9 cellular contexts compared by ENCODE assay signal in genomic region chr20:8094415-8094818, GRCh38. TPM values are rescaled to one million over a fixed set of nuclear protein-coding genes. Genes with fewer than 3 reads are reported as not detected.
DNase-seq lines count a peak whose midpoint lies in the region; ATAC-seq and TF ChIP-seq lines count a peak whose summit lies in the region.
"Had no signal": no experiment of that assay in that cellular context is flagged by ENCODE, and none has a peak within 500 bp of the region (broad histone marks: within the 10 kb centered on the region; RNA-seq: fewer than 3 reads in every experiment).

No MANE protein-coding gene starts in this region.

- no peak overlapping the region for H3K4me2 ChIP-seq in mammary epithelial cell (ENCODE audit: insufficient read depth, low read depth, low read length)
- H3K4me2 ChIP-seq: BLaER1 had no signal

- CTCF ChIA-PET in MCF 10A (lab: Yijun Ruan, JAX) (interaction anchor here (0.7 to 0.9 kb wide), 2 partner anchors 626 to 628 kb away, joined by 3 to 5 read pairs; no protein-coding TSS in a partner anchor), mammary epithelial cell (lab: Charles Lee; ENCODE audit: low non-redundant PET) (no interaction called here)
- CTCF ChIA-PET in activated CD8-positive, alpha-beta memory T cell treated with anti-CD3 and anti-CD28 coated beads, Interleukin-2, amount 10 ng/mL, durations not matched to agents 7 days and 5 days (lab: Charles Lee), result no interaction called here

- no peaks in the 10 kb centered on the region for H3K79me2 ChIP-seq in mammary epithelial cell (ENCODE audit: insufficient read depth, low read length)

- in situ Hi-C loops in mammary epithelial cell (cut with MboI; ENCODE audit: low sequenced_read_pairs in 2 of 2), result no loop called here

- no peaks in the 10 kb centered on the region for H4K20me1 ChIP-seq in mammary epithelial cell (ENCODE audit: insufficient read depth, low read length)
- H4K20me1 ChIP-seq: BLaER1 had no signal

- no peak overlapping the region for H3K9ac ChIP-seq in mammary epithelial cell (ENCODE audit: insufficient read depth, low read length)
- H3K9ac ChIP-seq: BLaER1 had no signal

- no peaks in the 10 kb centered on the region for H3K27me3 Mint-ChIP-seq in MCF 10A (ENCODE audit: insufficient read depth, unreplicated experiment)
- peaks cover 12% of the 10 kb centered on the region for H3K27me3 Mint-ChIP-seq in activated CD8-positive, alpha-beta memory T cell treated with anti-CD3 and anti-CD28 coated beads, Interleukin-2, amount 10 ng/mL, durations not matched to agents 7 days and 5 days

- no peaks in the 10 kb centered on the region for H3K9me3 Mint-ChIP-seq in MCF 10A (ENCODE audit: unreplicated experiment)
- no peaks in the 10 kb centered on the region for H3K9me3 Mint-ChIP-seq in activated CD8-positive, alpha-beta memory T cell treated with anti-CD3 and anti-CD28 coated beads, Interleukin-2, amount 10 ng/mL, durations not matched to agents 7 days and 5 days (ENCODE audit: low read depth)

- intact Hi-C loops in MCF 10A (cut with micrococcal nuclease) (no loop called here), mammary epithelial cell (cut with micrococcal nuclease) (no loop called here), esophagus muscularis mucosa (cut with DNase I) (no loop called here), aorta (cut with DNase I) (no loop called here)

- 0% methylated on average over 1 of the region's 1 CpG for WGBS in mammary epithelial cell (ENCODE audit: low coverage, missing lambda C conversion rate)
- 0% methylated on average over 1 of the region's 1 CpG for WGBS in esophagus muscularis mucosa
- WGBS in aorta, 2 donors, result 0 to 1% methylated on average over 1 of the region's 1 CpG

- dilution Hi-C loops in mammary epithelial cell (cut with HindIII; ENCODE audit: low sequenced_read_pairs), result no loop called here

- no peak overlapping the region for H2AFZ ChIP-seq in mammary epithelial cell (ENCODE audit: low read depth, low read length)

- peak; percentile 79 for ATAC-seq in aorta (ENCODE audit: low FRiP score)
- no peak for ATAC-seq in activated CD8-positive, alpha-beta memory T cell treated with anti-CD3 and anti-CD28 coated beads, Interleukin-2, amount 10 ng/mL, durations not matched to agents 7 days and 5 days
- ATAC-seq in foreskin keratinocyte, result no peak

- no peak for TF ChIP-seq EP300 in esophagus muscularis mucosa (IDR thresholded peaks at IDR 0.05)

- H3K27ac Mint-ChIP-seq in MCF 10A (ENCODE audit: low read depth, unreplicated experiment), result peak overlapping the region; percentile 12
- H3K27ac Mint-ChIP-seq in activated CD8-positive, alpha-beta memory T cell treated with anti-CD3 and anti-CD28 coated beads, Interleukin-2, amount 10 ng/mL, durations not matched to agents 7 days and 5 days, result no peak overlapping the region

- TF ChIP-seq POLR2A in esophagus muscularis mucosa (IDR thresholded peaks at IDR 0.05; ENCODE audit: low read depth), result no peak

- H3K4me3 ChIP-seq in mammary epithelial cell (replicated peaks in 1 of 3; ENCODE audit: insufficient read depth in 1 of 3, low read depth in 2 of 3, low read length in 3 of 3) (no peak overlapping the region), esophagus muscularis mucosa (no peak overlapping the region), aorta (ENCODE audit: low read length in 2 of 2) (no peak overlapping the region)
- H3K4me3 ChIP-seq: BLaER1 had no signal

- POLR2A ChIA-PET in MCF 10A (lab: Yijun Ruan, JAX), result interaction anchor here (0.7 to 1.0 kb wide), 4 partner anchors 10 to 1430 kb away, joined by 3 read pairs; no protein-coding TSS in a partner anchor

- no peak overlapping the region for H3K4me3 Mint-ChIP-seq in MCF 10A (ENCODE audit: unreplicated experiment)
- no peak overlapping the region for H3K4me3 Mint-ChIP-seq in activated CD8-positive, alpha-beta memory T cell treated with anti-CD3 and anti-CD28 coated beads, Interleukin-2, amount 10 ng/mL, durations not matched to agents 7 days and 5 days

- peak; percentile 77 for DNase-seq in MCF 10A (ENCODE audit: unreplicated experiment)
- no peak for DNase-seq in mammary epithelial cell
- peak; percentile 95 for DNase-seq in esophagus muscularis mucosa (ENCODE audit: extremely low spot score)
- DNase-seq in midbrain (lab: John Stamatoyannopoulos, UW), result peak; percentile 77
- peak in 1 of 2 donors; percentile 54 for DNase-seq in aorta
- no peak for DNase-seq in activated CD8-positive, alpha-beta memory T cell treated with anti-CD3 and anti-CD28 coated beads, Interleukin-2, amount 10 ng/mL, durations not matched to agents 7 days and 5 days
- no peak for DNase-seq in foreskin keratinocyte
- DNase-seq in GF-D8 (lab: John Stamatoyannopoulos, UW), result no peak

- no peaks in the 10 kb centered on the region for H3K4me1 ChIP-seq in mammary epithelial cell (ENCODE audit: insufficient read depth, low read length)
- H3K4me1 ChIP-seq in esophagus muscularis mucosa, result peaks cover 11 to 46% (median 40%) of the 10 kb centered on the region in 4 donors
- no peaks in the 10 kb centered on the region for H3K4me1 ChIP-seq in aorta (ENCODE audit: control insufficient read depth in 1 of 2, insufficient read depth in 2 of 2, low read length in 2 of 2)
- H3K4me1 ChIP-seq in foreskin keratinocyte, result no peaks in the 10 kb centered on the region
- H3K4me1 ChIP-seq: BLaER1 had no signal

- no TSS peak for BruUV-seq in MCF 10A (replicated peaks; lab: Mats Ljungman, UMichigan)
- no TSS peak for BruUV-seq in mammary epithelial cell (replicated peaks; lab: Mats Ljungman, UMichigan)

- H3K27me3 ChIP-seq in mammary epithelial cell (ENCODE audit: insufficient read depth, low read length), result no peaks in the 10 kb centered on the region
- no peaks in the 10 kb centered on the region for H3K27me3 ChIP-seq in esophagus muscularis mucosa
- no peaks in the 10 kb centered on the region for H3K27me3 ChIP-seq in aorta (ENCODE audit: control insufficient read depth in 1 of 2, insufficient read depth in 2 of 2, low read length in 1 of 2)
- H3K27me3 ChIP-seq in foreskin keratinocyte, result no peaks in the 10 kb centered on the region
- H3K27me3 ChIP-seq: BLaER1 had no signal

- no peaks in the 10 kb centered on the region for H3K36me3 Mint-ChIP-seq in MCF 10A (ENCODE audit: insufficient read depth, unreplicated experiment)
- H3K36me3 Mint-ChIP-seq in activated CD8-positive, alpha-beta memory T cell treated with anti-CD3 and anti-CD28 coated beads, Interleukin-2, amount 10 ng/mL, durations not matched to agents 7 days and 5 days, result no peaks in the 10 kb centered on the region

- TF ChIP-seq CTCF in MCF 10A (IDR thresholded peaks at IDR 0.05; ENCODE audit: unreplicated experiment), result no peak
- no peak for TF ChIP-seq CTCF in mammary epithelial cell (conservative IDR thresholded peaks at IDR 0.05 in 1 of 2, IDR thresholded peaks at IDR 0.05 in 1 of 2; ENCODE audit: extremely low read depth in 1 of 2, insufficient read depth in 1 of 2, low read depth in 1 of 2, low read length in 2 of 2)
- TF ChIP-seq CTCF in esophagus muscularis mucosa (IDR thresholded peaks at IDR 0.05), result no peak
- no peak for TF ChIP-seq CTCF in foreskin keratinocyte (conservative IDR thresholded peaks at IDR 0.05)

- H3K9me3 ChIP-seq in mammary epithelial cell (replicated peaks; ENCODE audit: insufficient read depth, low read length) (no peaks in the 10 kb centered on the region), esophagus muscularis mucosa (no peaks in the 10 kb centered on the region), aorta (ENCODE audit: control insufficient read depth, low read length) (no peaks in the 10 kb centered on the region)
- H3K9me3 ChIP-seq: BLaER1 had no signal

- no peaks in the 10 kb centered on the region for H3K36me3 ChIP-seq in mammary epithelial cell (ENCODE audit: insufficient read depth, low read length)
- H3K36me3 ChIP-seq in esophagus muscularis mucosa, result no peaks in the 10 kb centered on the region
- no peaks in the 10 kb centered on the region for H3K36me3 ChIP-seq in aorta (ENCODE audit: control insufficient read depth in 1 of 2, insufficient read depth in 2 of 2, low read length in 1 of 2)
- H3K36me3 ChIP-seq: BLaER1 had no signal

- H3K27ac ChIP-seq in mammary epithelial cell (ENCODE audit: insufficient read depth, low read depth, low read length) (no peak overlapping the region), esophagus muscularis mucosa (replicated peaks in 1 of 4) (peak overlapping the region; percentile 56 to 66 (median 60)), aorta (ENCODE audit: low read depth in 1 of 2, low read length in 2 of 2) (no peak overlapping the region), foreskin keratinocyte (no peak overlapping the region)
- H3K27ac ChIP-seq: BLaER1 had no signal

- H3K4me1 Mint-ChIP-seq in MCF 10A (ENCODE audit: insufficient read depth, unreplicated experiment), result peaks cover 6% of the 10 kb centered on the region
- H3K4me1 Mint-ChIP-seq in activated CD8-positive, alpha-beta memory T cell treated with anti-CD3 and anti-CD28 coated beads, Interleukin-2, amount 10 ng/mL, durations not matched to agents 7 days and 5 days, result no peaks in the 10 kb centered on the region

RNA-seq across cellular contexts. Expression of gene PLCB1, which starts 37.6 kb away (rescaled TPM):
- total RNA-seq in MCF 10A (2022), result 5.9 and 8.2 TPM in 2 replicates
- 1 to 10 TPM in 1 of 2 donors, under 1 TPM in 1; 0.31 to 3.3 TPM for total RNA-seq in mammary epithelial cell
- 2.1 TPM for polyA plus RNA-seq in mammary epithelial cell
- polyA minus RNA-seq in mammary epithelial cell, result not detected
- 100 to 1,000 TPM in 1 of 4 donors, 10 to 100 TPM in 3; 72.9 to 115 (median 76.3) TPM for total RNA-seq in esophagus muscularis mucosa
- 10 to 100 TPM; 10.7 to 35.0 TPM for total RNA-seq in aorta
- polyA plus RNA-seq in aorta, result 1 to 10 TPM; 1.4 to 2.4 TPM
- 1 to 10 TPM; 2.4 to 3.2 TPM for total RNA-seq in activated CD8-positive, alpha-beta memory T cell treated with anti-CD3 and anti-CD28 coated beads, Interleukin-2, amount 10 ng/mL, durations not matched to agents 7 days and 5 days
- 0.14 and 0.41 TPM in 2 replicates for total RNA-seq in foreskin keratinocyte
- polyA plus RNA-seq in foreskin keratinocyte, result 0.08 TPM in 1 of 2 replicates, not detected in the other

Comparison
In these comparisons a context has a peak if more than half of its experiments do, and no peak if none do; other contexts are left out.
1. DNase-seq: peak in MCF 10A (single experiment), esophagus muscularis mucosa (single experiment) and midbrain (single experiment); none in mammary epithelial cell (single experiment), activated CD8-positive, alpha-beta memory T cell treated with anti-CD3 and anti-CD28 coated beads, Interleukin-2, amount 10 ng/mL, durations not matched to agents 7 days and 5 days (single experiment), foreskin keratinocyte (0 of 2) and GF-D8 (single experiment).
2. H3K27ac ChIP-seq: peak in esophagus muscularis mucosa (4 of 4); none in mammary epithelial cell (single experiment), aorta (0 of 2) and foreskin keratinocyte (single experiment).